ENCODE assay signal across 9 cellular contexts in genomic region chr5:122029818-122030217, GRCh38. TPM values are rescaled to one million over a fixed set of nuclear protein-coding genes. Genes with fewer than 3 reads are reported as not detected.
"Had no signal": no experiment of that assay in that cellular context is flagged by ENCODE, and none has a peak within 500 bp of the region (broad histone marks: within the 10 kb centered on the region; RNA-seq: fewer than 3 reads in every experiment).

No MANE protein-coding gene starts in this region.

- H3K4me1 Mint-ChIP-seq: GM23338, IgD-negative memory B cell had no signal

- H3K9me3 Mint-ChIP-seq: GM23338, HFFc6, IgD-negative memory B cell had no signal

- H3K27ac Mint-ChIP-seq: GM23338, HFFc6, IgD-negative memory B cell had no signal

- ATAC-seq: HCT116 had no signal

- H3K27ac ChIP-seq: HL-60 had no signal

- H3K4me2 ChIP-seq: GM23338 had no signal

- H3K4me3 Mint-ChIP-seq: GM23338, HFFc6, IgD-negative memory B cell had no signal

- H3K9me3 ChIP-seq: HAP-1 had no signal

- H2AFZ ChIP-seq: GM23338 had no signal

- H3K27me3 Mint-ChIP-seq: IgD-negative memory B cell had no signal

- DNase-seq: H7, Kasumi-1, KG1 had no signal

- H3K4me3 ChIP-seq: GM23338, HAP-1 had no signal

RNA-seq across cellular contexts. Expression of gene LOX, which starts 48.2 kb away (rescaled TPM):
- polyA plus RNA-seq: IgD-negative memory B cell had no signal
